ENCODE assay signal across 15 cellular contexts in genomic region chr14:34937442-34937841, GRCh38.
"Had no signal": no experiment of that assay in that cellular context is flagged by ENCODE, and none has a peak within 500 bp of the region (broad histone marks: within the 10 kb centered on the region; RNA-seq: fewer than 3 reads in every experiment).

No MANE protein-coding gene starts in this region.

- ATAC-seq: stimulated activated naive CD8-positive, alpha-beta T cell treated with anti-CD3 and anti-CD28 coated beads, Interleukin-15, Interleukin-2, amounts not matched to agents 100 U/mL and 50 U/mL, for 24 hours; T-helper 17 cell had no signal

- H3K27ac ChIP-seq: breast epithelium, ovary, suprapubic skin, upper lobe of left lung had no signal

- H3K4me1 Mint-ChIP-seq: T-helper 17 cell had no signal

- H3K9me3 Mint-ChIP-seq: activated naive CD8-positive, alpha-beta T cell treated with anti-CD3 and anti-CD28 coated beads, Interleukin-2, amount 10 ng/mL, durations not matched to agents 7 days and 5 days had no signal

- H3K27ac Mint-ChIP-seq: activated naive CD8-positive, alpha-beta T cell treated with anti-CD3 and anti-CD28 coated beads, Interleukin-2, amount 10 ng/mL, durations not matched to agents 7 days and 5 days; activated T-helper 2 cell treated with anti-CD3 and anti-CD28 coated beads, Interferon-gamma antibody, Interleukin-2, Interleukin-4, amounts not matched to agents 10 μg/mL and 5 μg/mL and 100 μg/mL, durations not matched to agents 14 hours and 24 hours and 36 hours had no signal

- H3K27me3 ChIP-seq: breast epithelium, ovary, suprapubic skin, upper lobe of left lung had no signal

- H3K4me1 ChIP-seq: breast epithelium, suprapubic skin, upper lobe of left lung had no signal

- H3K27me3 Mint-ChIP-seq: activated naive CD8-positive, alpha-beta T cell treated with anti-CD3 and anti-CD28 coated beads, Interleukin-2, amount 10 ng/mL, durations not matched to agents 7 days and 5 days; T-helper 17 cell had no signal

- H3K9me3 ChIP-seq: breast epithelium, ovary, suprapubic skin, upper lobe of left lung had no signal

- DNase-seq: activated CD4-positive, alpha-beta T cell treated with anti-CD3 and anti-CD28 coated beads, Interleukin-2, amount 50 U/mL, for 4 hours; activated naive CD8-positive, alpha-beta T cell treated with anti-CD3 and anti-CD28 coated beads, Interleukin-2, amount 10 ng/mL, durations not matched to agents 7 days and 5 days; aorta; dermis blood vessel endothelial cell; mammary epithelial cell; ovary; stimulated activated CD4-positive, alpha-beta T cell treated with anti-CD3 and anti-CD28 coated beads, Interleukin-12 subunit alpha, Interleukin-12 subunit beta, amount 100 ng/mL, for 4 hours; stimulated activated CD4-positive, alpha-beta T cell treated with anti-CD3 and anti-CD28 coated beads, Interleukin-2, amount 100 ng/mL, for 48 hours; stimulated activated CD8-positive, alpha-beta memory T cell treated with anti-CD3 and anti-CD28 coated beads, Interleukin-4, amount 100 ng/mL, for 48 hours; stimulated activated naive CD8-positive, alpha-beta T cell treated with anti-CD3 and anti-CD28 coated beads, Interleukin-15, Interleukin-2, amounts not matched to agents 100 U/mL and 50 U/mL, for 24 hours; T-helper 17 cell had no signal

- H3K4me3 Mint-ChIP-seq: activated naive CD8-positive, alpha-beta T cell treated with anti-CD3 and anti-CD28 coated beads, Interleukin-2, amount 10 ng/mL, durations not matched to agents 7 days and 5 days; T-helper 17 cell had no signal

- H3K36me3 ChIP-seq: breast epithelium, ovary, suprapubic skin, upper lobe of left lung had no signal

- H3K4me3 ChIP-seq: breast epithelium, ovary, suprapubic skin, upper lobe of left lung had no signal
